ENCODE assay signal across 8 cellular contexts in genomic region chr2:47002480-47003381, GRCh38.
DNase-seq lines count a peak whose midpoint lies in the region; ATAC-seq and TF ChIP-seq lines count a peak whose summit lies in the region.

No MANE protein-coding gene starts in this region.

- H3K36me3 ChIP-seq in muscle layer of colon (ENCODE audit: insufficient read depth, low read length) = peaks cover 24% of the 10 kb centered on the region

- peak overlapping the region; percentile 74 for H3K27ac ChIP-seq in muscle layer of colon (ENCODE audit: low read depth, low read length)

- no peaks in the 10 kb centered on the region for H3K4me1 Mint-ChIP-seq in activated T-cell treated with anti-CD3 and anti-CD28 coated beads, Interleukin-2, amount 50 U/mL, for 24 hours (ENCODE audit: low read depth)

- no peak overlapping the region for H3K4me3 Mint-ChIP-seq in activated T-cell treated with anti-CD3 and anti-CD28 coated beads, Interleukin-2, amount 50 U/mL, for 24 hours

- no peaks in the 10 kb centered on the region for H3K27me3 Mint-ChIP-seq in activated T-cell treated with anti-CD3 and anti-CD28 coated beads, Interleukin-2, amount 50 U/mL, for 24 hours

- peaks cover 69% of the 10 kb centered on the region for H3K4me1 ChIP-seq in muscle layer of colon (ENCODE audit: insufficient read depth, low read length)

- H3K27me3 ChIP-seq in muscle layer of colon (ENCODE audit: control insufficient read depth in 1 of 2, insufficient read depth in 2 of 2, low read length in 2 of 2) = no peaks in the 10 kb centered on the region

- no peak for ATAC-seq in HG03159 (IDR thresholded peaks at IDR 0.05; ENCODE audit: unreplicated experiment)

- H3K4me3 ChIP-seq in choroid plexus epithelial cell (ENCODE audit: low read depth, low read length) = no peak overlapping the region
- H3K4me3 ChIP-seq in muscle layer of colon (ENCODE audit: low read depth in 1 of 2, low read length in 2 of 2) = no peak overlapping the region

- DNase-seq in CMK (ENCODE audit: low read depth) = peak; percentile 48
- peak; percentile 13 for DNase-seq in NCI-H2171 (lab: John Stamatoyannopoulos, UW)
- peak; percentile 62 for DNase-seq in choroid plexus epithelial cell (ENCODE audit: low read depth)
- DNase-seq in activated T-cell treated with anti-CD3 and anti-CD28 coated beads, Interleukin-2, amount 50 U/mL, for 24 hours = no peak
- no peak for DNase-seq in GM19238 (ENCODE audit: insufficient read length, low spot score)
- no peak for DNase-seq in activated T-cell treated with anti-CD3 and anti-CD28 coated beads, Interleukin-2, amount 50 U/mL, for 48 hours

- H3K9me3 ChIP-seq in muscle layer of colon (ENCODE audit: low read length) = no peaks in the 10 kb centered on the region

- TF ChIP-seq CTCF in choroid plexus epithelial cell (conservative IDR thresholded peaks at IDR 0.05; ENCODE audit: low read depth, low read length) = no peak

- H3K9ac ChIP-seq in muscle layer of colon (ENCODE audit: low read length) = no peak overlapping the region

- no peak overlapping the region for H3K27ac Mint-ChIP-seq in activated T-cell treated with anti-CD3 and anti-CD28 coated beads, Interleukin-2, amount 50 U/mL, for 24 hours

- peaks cover 69% of the 10 kb centered on the region for H3K36me3 Mint-ChIP-seq in activated T-cell treated with anti-CD3 and anti-CD28 coated beads, Interleukin-2, amount 50 U/mL, for 24 hours (ENCODE audit: low read depth)

- no peaks in the 10 kb centered on the region for H3K9me3 Mint-ChIP-seq in activated T-cell treated with anti-CD3 and anti-CD28 coated beads, Interleukin-2, amount 50 U/mL, for 24 hours

Comparison
In these comparisons a context has a peak if more than half of its experiments do, and no peak if none do; other contexts are left out.
1. DNase-seq: peak in CMK (single experiment), NCI-H2171 (single experiment) and choroid plexus epithelial cell (single experiment); none in activated T-cell treated with anti-CD3 and anti-CD28 coated beads, Interleukin-2, amount 50 U/mL, for 24 hours (single experiment), GM19238 (single experiment) and activated T-cell treated with anti-CD3 and anti-CD28 coated beads, Interleukin-2, amount 50 U/mL, for 48 hours (0 of 2).